ENCODE assay signal across 18 cellular contexts in genomic region chr7:134897936-134898335, GRCh38.
"Had no signal": no experiment of that assay in that cellular context is flagged by ENCODE, and none has a peak within 500 bp of the region (broad histone marks: within the 10 kb centered on the region; RNA-seq: fewer than 3 reads in every experiment).

No MANE protein-coding gene starts in this region.

- H3K4me1 ChIP-seq: colonic mucosa, parathyroid adenoma had no signal

- H3K36me3 ChIP-seq: colonic mucosa, lower lobe of right lung, neutrophil, right lobe of liver, thyroid gland had no signal

- H3K9me3 ChIP-seq: colonic mucosa, neutrophil, right lobe of liver, thyroid gland had no signal

- H3K27ac ChIP-seq: colonic mucosa, lower lobe of right lung, neutrophil, parathyroid adenoma, thyroid gland, upper lobe of left lung had no signal

- H3K4me3 ChIP-seq: colonic mucosa, esophagus squamous epithelium, lower lobe of right lung, right lobe of liver, stomach, thyroid gland, upper lobe of left lung had no signal

- DNase-seq: colonic mucosa; effector CD8-positive, alpha-beta T cell; esophagus squamous epithelium; foreskin melanocyte; hypothalamus; left ventricle myocardium superior; lower lobe of right lung; natural killer cell; right lobe of liver; stimulated activated CD4-positive, alpha-beta T cell treated with anti-CD3 and anti-CD28 coated beads, Interleukin-2, amount 100 ng/mL, for 24 hours; stimulated activated CD4-positive, alpha-beta T cell treated with anti-CD3 and anti-CD28 coated beads, Interleukin-4, amount 100 ng/mL, for 24 hours; stimulated activated naive CD4-positive, alpha-beta T cell treated with Interleukin-2 at 50 U/mL for 16 hours; stomach; thyroid gland; upper lobe of left lung had no signal

- H3K27me3 ChIP-seq: colonic mucosa, esophagus squamous epithelium, right lobe of liver, stomach, thyroid gland, upper lobe of left lung had no signal

- ATAC-seq: left ventricle myocardium superior; lower lobe of right lung; natural killer cell; right lobe of liver; stimulated activated effector memory CD8-positive, alpha-beta T cell treated with anti-CD3 and anti-CD28 coated beads, Interleukin-12 subunit alpha, Interleukin-12 subunit beta, amount 100 ng/mL, for 72 hours had no signal
